ENCODE assay signal across 1 cellular context in genomic region chr17:65030618-65031017, GRCh38.
TF ChIP-seq lines count a peak whose summit lies in the region.

No MANE protein-coding gene starts in this region.

TF ChIP-seq in HEK293, 187 proteins besides CTCF, POLR2A, EP300 and RAD21 (continued from another document):
- TF ChIP-seq PBX3 (CRISPR knock-in tag; IDR thresholded peaks at IDR 0.05) (no peak), ZNF426 (tag by site-specific recombination; IDR thresholded peaks at IDR 0.05) (no peak)
